10 cellular contexts compared by ENCODE assay signal in genomic region chr10:119449760-119450461, GRCh38.
DNase-seq lines count a peak whose midpoint lies in the region; TF ChIP-seq lines count a peak whose summit lies in the region.
"Had no signal": no experiment of that assay in that cellular context is flagged by ENCODE, and none has a peak within 500 bp of the region (broad histone marks: within the 10 kb centered on the region; RNA-seq: fewer than 3 reads in every experiment).

No MANE protein-coding gene starts in this region.

- no peak overlapping the region for H3K9ac ChIP-seq in endodermal cell (ENCODE audit: extremely low read depth, low read length, poor library complexity, severe bottlenecking)

- no TSS peak for BruUV-seq in PC-9 (replicated peaks; lab: Mats Ljungman, UMichigan)

- H3K9me3 ChIP-seq in PC-9 (ENCODE audit: insufficient read depth, low read depth) (no peaks in the 10 kb centered on the region), endodermal cell (ENCODE audit: control insufficient read depth, low read length) (no peaks in the 10 kb centered on the region)

- H3K27me3 ChIP-seq in PC-9 (ENCODE audit: insufficient read depth, low read depth) (no peaks in the 10 kb centered on the region), endodermal cell (ENCODE audit: control insufficient read depth, insufficient read depth, low read length, poor library complexity, severe bottlenecking) (no peaks in the 10 kb centered on the region)

- DNase-seq in GM04503 (ENCODE audit: low read depth) (peak; percentile 95), PC-9 (peak; percentile 84 to 93), fibroblast of the aortic adventitia (ENCODE audit: low read depth) (peak; percentile 96), skeletal muscle cell (ENCODE audit: low read depth) (peak; percentile 77), endodermal cell (no peak)
- no peak for DNase-seq in T-helper 2 cell treated with Interferon-gamma antibody and Interleukin-4, amounts not matched to agents 5 μg/mL and 100 μg/mL, for 36 hours (ENCODE audit: low spot score)
- no peak for DNase-seq in activated naive CD4-positive, alpha-beta T cell treated with anti-CD3 and anti-CD28 coated beads, Interleukin-2, amount 10 ng/mL, durations not matched to agents 7 days and 5 days
- DNase-seq in effector CD4-positive, alpha-beta T cell: no peak
- DNase-seq: activated naive CD4-positive, alpha-beta T cell treated with anti-CD3 and anti-CD28 coated beads for 36 hours; SIG-M5 had no signal

- H3K9me3 Mint-ChIP-seq in endodermal cell: no peaks in the 10 kb centered on the region
- no peaks in the 10 kb centered on the region for H3K9me3 Mint-ChIP-seq in T-helper 2 cell treated with Interferon-gamma antibody and Interleukin-4, amounts not matched to agents 5 μg/mL and 100 μg/mL, for 36 hours
- no peaks in the 10 kb centered on the region for H3K9me3 Mint-ChIP-seq in activated naive CD4-positive, alpha-beta T cell treated with anti-CD3 and anti-CD28 coated beads, Interleukin-2, amount 10 ng/mL, durations not matched to agents 7 days and 5 days
- H3K9me3 Mint-ChIP-seq: activated naive CD4-positive, alpha-beta T cell treated with anti-CD3 and anti-CD28 coated beads for 36 hours had no signal

- H3K36me3 ChIP-seq in PC-9 (ENCODE audit: low read depth): no peaks in the 10 kb centered on the region
- H3K36me3 ChIP-seq in endodermal cell (ENCODE audit: control insufficient read depth, insufficient read depth, low read length): no peaks in the 10 kb centered on the region

- H3K4me2 ChIP-seq in PC-9: peak overlapping the region; percentile 70

- 90 to 93% methylated on average over 11 to 16 of the region's 16 CpGs for WGBS in endodermal cell (ENCODE audit: insufficient coverage in 1 of 2, insufficient read length in 1 of 2), 2 experiments

- POLR2A ChIA-PET in PC-9 (lab: Charles Lee; ENCODE audit: unreplicated experiment): interaction anchor here (0.6 kb wide), 1 partner anchor 424 kb away, joined by 3 read pairs; no protein-coding TSS in a partner anchor

- H3K4me3 ChIP-seq in PC-9: no peak overlapping the region
- H3K4me3 ChIP-seq in fibroblast of the aortic adventitia (ENCODE audit: low read depth, low read length): no peak overlapping the region
- no peak overlapping the region for H3K4me3 ChIP-seq in skeletal muscle cell (ENCODE audit: low read depth, low read length)
- H3K4me3 ChIP-seq in endodermal cell (ENCODE audit: low read length): no peak overlapping the region

- H4K20me1 ChIP-seq in PC-9 (ENCODE audit: insufficient read depth): no peaks in the 10 kb centered on the region

- TF ChIP-seq CTCF in PC-9 (conservative IDR thresholded peaks at IDR 0.05) (no peak), fibroblast of the aortic adventitia (IDR thresholded peaks at IDR 0.05; ENCODE audit: insufficient read depth, low read length) (no peak), endodermal cell (conservative IDR thresholded peaks at IDR 0.05) (no peak)

- H3K4me1 Mint-ChIP-seq in endodermal cell: peaks cover 6% of the 10 kb centered on the region
- H3K4me1 Mint-ChIP-seq in T-helper 2 cell treated with Interferon-gamma antibody and Interleukin-4, amounts not matched to agents 5 μg/mL and 100 μg/mL, for 36 hours (ENCODE audit: low read depth): peaks cover 5% of the 10 kb centered on the region
- peaks cover 10% of the 10 kb centered on the region for H3K4me1 Mint-ChIP-seq in activated naive CD4-positive, alpha-beta T cell treated with anti-CD3 and anti-CD28 coated beads, Interleukin-2, amount 10 ng/mL, durations not matched to agents 7 days and 5 days

- no peaks in the 10 kb centered on the region for H3K9me2 ChIP-seq in PC-9 (ENCODE audit: insufficient read depth)

- H3K4me1 ChIP-seq in PC-9 (replicated peaks; ENCODE audit: insufficient read depth) (peaks cover 31% of the 10 kb centered on the region), endodermal cell (ENCODE audit: control insufficient read depth, insufficient read depth, low read length) (no peaks in the 10 kb centered on the region)

- intact Hi-C loops in PC-9 (cut with micrococcal nuclease; ENCODE audit: unreplicated experiment): loop anchor here (1.0 to 2.0 kb wide), 2 partner anchors 11 to 73 kb away; no protein-coding TSS in a partner anchor

- no peak overlapping the region for H3K27ac Mint-ChIP-seq in endodermal cell
- no peak overlapping the region for H3K27ac Mint-ChIP-seq in T-helper 2 cell treated with Interferon-gamma antibody and Interleukin-4, amounts not matched to agents 5 μg/mL and 100 μg/mL, for 36 hours
- no peak overlapping the region for H3K27ac Mint-ChIP-seq in activated naive CD4-positive, alpha-beta T cell treated with anti-CD3 and anti-CD28 coated beads, Interleukin-2, amount 10 ng/mL, durations not matched to agents 7 days and 5 days
- H3K27ac Mint-ChIP-seq: activated naive CD4-positive, alpha-beta T cell treated with anti-CD3 and anti-CD28 coated beads for 36 hours had no signal

- CTCF ChIA-PET in PC-9 (lab: Charles Lee): no interaction called here
- CTCF ChIA-PET in activated naive CD4-positive, alpha-beta T cell treated with anti-CD3 and anti-CD28 coated beads, Interleukin-2, amount 10 ng/mL, durations not matched to agents 7 days and 5 days (lab: Charles Lee): interaction anchor here (2.1 kb wide), 1 partner anchor 251 kb away, joined by 8 read pairs; no protein-coding TSS in a partner anchor

- no peaks in the 10 kb centered on the region for H3K27me3 Mint-ChIP-seq in endodermal cell (ENCODE audit: insufficient read depth)
- no peaks in the 10 kb centered on the region for H3K27me3 Mint-ChIP-seq in T-helper 2 cell treated with Interferon-gamma antibody and Interleukin-4, amounts not matched to agents 5 μg/mL and 100 μg/mL, for 36 hours (ENCODE audit: low read depth)
- H3K27me3 Mint-ChIP-seq in activated naive CD4-positive, alpha-beta T cell treated with anti-CD3 and anti-CD28 coated beads, Interleukin-2, amount 10 ng/mL, durations not matched to agents 7 days and 5 days: no peaks in the 10 kb centered on the region

- H3K4me3 Mint-ChIP-seq in endodermal cell: no peak overlapping the region
- H3K4me3 Mint-ChIP-seq in T-helper 2 cell treated with Interferon-gamma antibody and Interleukin-4, amounts not matched to agents 5 μg/mL and 100 μg/mL, for 36 hours: no peak overlapping the region
- no peak overlapping the region for H3K4me3 Mint-ChIP-seq in activated naive CD4-positive, alpha-beta T cell treated with anti-CD3 and anti-CD28 coated beads, Interleukin-2, amount 10 ng/mL, durations not matched to agents 7 days and 5 days
- H3K4me3 Mint-ChIP-seq: activated naive CD4-positive, alpha-beta T cell treated with anti-CD3 and anti-CD28 coated beads for 36 hours had no signal

- peaks cover 9% of the 10 kb centered on the region for H3F3A ChIP-seq in PC-9 (ENCODE audit: insufficient read depth, low read depth)

- peak overlapping the region; percentile 84 for H3K27ac ChIP-seq in PC-9
- no peak overlapping the region for H3K27ac ChIP-seq in endodermal cell (ENCODE audit: low read depth, low read length)

- no peaks in the 10 kb centered on the region for H3K79me2 ChIP-seq in PC-9 (ENCODE audit: low read depth)

- no peak overlapping the region for H2AFZ ChIP-seq in PC-9

- no peaks in the 10 kb centered on the region for H3K36me3 Mint-ChIP-seq in endodermal cell (ENCODE audit: low read depth)
- H3K36me3 Mint-ChIP-seq in T-helper 2 cell treated with Interferon-gamma antibody and Interleukin-4, amounts not matched to agents 5 μg/mL and 100 μg/mL, for 36 hours (ENCODE audit: low read depth): peaks cover 26% of the 10 kb centered on the region
- peaks cover 15% of the 10 kb centered on the region for H3K36me3 Mint-ChIP-seq in activated naive CD4-positive, alpha-beta T cell treated with anti-CD3 and anti-CD28 coated beads, Interleukin-2, amount 10 ng/mL, durations not matched to agents 7 days and 5 days

Comparison
In these comparisons a context has a peak if more than half of its experiments do, and no peak if none do; other contexts are left out.
1. DNase-seq: peak in GM04503 (single experiment), PC-9 (2 of 2), fibroblast of the aortic adventitia (single experiment) and skeletal muscle cell (single experiment); none in endodermal cell (single experiment), T-helper 2 cell treated with Interferon-gamma antibody and Interleukin-4, amounts not matched to agents 5 μg/mL and 100 μg/mL, for 36 hours (single experiment), activated naive CD4-positive, alpha-beta T cell treated with anti-CD3 and anti-CD28 coated beads, Interleukin-2, amount 10 ng/mL, durations not matched to agents 7 days and 5 days (single experiment) and effector CD4-positive, alpha-beta T cell (single experiment).